Comparison of ENCODE assay signal across 8 cellular contexts in the genomic region with DNA sequence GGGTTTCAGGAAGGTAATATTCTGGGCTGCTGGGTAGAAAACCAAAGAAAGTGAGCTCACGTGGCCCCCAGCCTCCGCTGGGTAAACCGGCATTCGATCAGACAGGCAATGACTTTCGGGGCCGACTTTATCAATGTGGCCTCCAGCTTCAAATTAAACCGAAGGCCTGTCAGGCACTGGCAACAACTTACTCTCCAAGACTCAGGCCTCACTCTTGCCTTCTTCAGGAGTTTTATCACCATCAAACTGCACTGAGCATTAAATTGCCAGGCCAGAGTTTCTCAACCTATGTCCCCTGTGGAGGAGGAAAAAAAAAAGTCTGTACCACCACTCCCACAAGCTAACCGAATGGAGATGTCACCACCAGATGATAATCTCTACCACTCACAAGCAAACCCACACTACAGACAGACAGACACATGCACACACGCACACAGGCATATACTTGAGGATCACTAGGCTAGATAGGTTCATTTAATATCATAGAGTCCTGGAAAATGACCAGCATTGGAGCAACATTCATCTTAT. TPM values are rescaled to one million over a fixed set of nuclear protein-coding genes. Genes with fewer than 3 reads are reported as not detected.
DNase-seq lines count a peak whose midpoint lies in the region; ATAC-seq, FAIRE-seq and TF ChIP-seq lines count a peak whose summit lies in the region.

No MANE protein-coding gene starts in this region.

- FAIRE-seq in GM19239 (lab: Jason Lieb, UNC) (peak; percentile 73), urothelium cell line (lab: Jason Lieb, UNC) (no peak)

- ATAC-seq in GM18873 (IDR thresholded peaks at IDR 0.05; ENCODE audit: low FRiP score, unreplicated experiment) (no peak), HG03354 (IDR thresholded peaks at IDR 0.05; ENCODE audit: poor library complexity, severe bottlenecking, unreplicated experiment) (no peak)

- no peak for TF ChIP-seq POLR2A in Peyer's patch (IDR thresholded peaks at IDR 0.05)
- no peak for TF ChIP-seq POLR2A in ovary (IDR thresholded peaks at IDR 0.05)

- H3K4me3 ChIP-seq in Peyer's patch: peak overlapping the region; percentile 56 to 92 (median 70)
- H3K4me3 ChIP-seq in endocrine pancreas (ENCODE audit: control insufficient read depth, insufficient read depth, low read length): peak overlapping the region; percentile 31
- peak overlapping the region; percentile 94 for H3K4me3 ChIP-seq in ovary

- H3K4me1 ChIP-seq in Peyer's patch (peaks cover 0 to 28% (median 0%) of the 10 kb centered on the region in 4 donors), endocrine pancreas (ENCODE audit: control insufficient read depth, insufficient read depth, low read length) (no peaks in the 10 kb centered on the region), ovary (ENCODE audit: insufficient read depth) (peaks cover 12% of the 10 kb centered on the region)

- no peak for TF ChIP-seq EP300 in ovary (IDR thresholded peaks at IDR 0.05)

- H3K9me3 ChIP-seq in Peyer's patch: no peaks in the 10 kb centered on the region
- no peaks in the 10 kb centered on the region for H3K9me3 ChIP-seq in endocrine pancreas (ENCODE audit: control insufficient read depth, low read length)
- H3K9me3 ChIP-seq in ovary: no peaks in the 10 kb centered on the region

- TF ChIP-seq CTCF in Peyer's patch (IDR thresholded peaks at IDR 0.05): no peak
- TF ChIP-seq CTCF in ovary (IDR thresholded peaks at IDR 0.05): no peak

- H3K27ac ChIP-seq in Peyer's patch (peak overlapping the region; percentile 86 to 95 (median 90)), ovary (peak overlapping the region; percentile 82 to 89)

- intact Hi-C loops in ovary (cut with DNase I): loop anchor here in 3 of 4 donors (5.0 to 10.0 kb wide), 2 partner anchors 86 to 89 kb away; no protein-coding TSS in a partner anchor

- 14 to 25% (median 19%) methylated on average over 9 of the region's 9 CpGs for WGBS in ovary, 3 donors

- H3K36me3 ChIP-seq in Peyer's patch: no peaks in the 10 kb centered on the region
- H3K36me3 ChIP-seq in endocrine pancreas (ENCODE audit: control insufficient read depth, insufficient read depth, low read length): no peaks in the 10 kb centered on the region
- no peaks in the 10 kb centered on the region for H3K36me3 ChIP-seq in ovary

- H3K27me3 ChIP-seq in Peyer's patch (no peaks in the 10 kb centered on the region), endocrine pancreas (ENCODE audit: control insufficient read depth, insufficient read depth, low read length) (no peaks in the 10 kb centered on the region), ovary (no peaks in the 10 kb centered on the region)

- H3K9ac ChIP-seq in endocrine pancreas (ENCODE audit: control insufficient read depth, insufficient read depth, low read length): no peak overlapping the region

- DNase-seq in GM19239 (ENCODE audit: insufficient read length, low spot score) (no peak), Peyer's patch (peak in 1 of 3 donors; percentile 51), ovary (peak in 1 of 5 donors; percentile 31), T-helper 9 cell (no peak), urothelium cell line (ENCODE audit: low spot score) (no peak)

RNA-seq across cellular contexts. Expression of gene MBOAT1, which starts 1.1 kb away (rescaled TPM):
- total RNA-seq in Peyer's patch: 10 to 100 TPM; 17.3 to 57.0 (median 45.2) TPM
- total RNA-seq in ovary: 10 to 100 TPM; 11.2 to 30.2 (median 13.4) TPM
- polyA plus RNA-seq in ovary: 10 to 100 TPM in 1 of 2 donors, 1 to 10 TPM in 1; 8.5 to 11.0 TPM

Comparison
In these comparisons a context has a peak if more than half of its experiments do, and no peak if none do; other contexts are left out.
1. H3K4me3 ChIP-seq: peak in every context shown above with its lines; median percentile 94 in ovary; 70 in Peyer's patch; 31 in endocrine pancreas.